ENCODE assay signal across 15 cellular contexts in genomic region chr7:139750459-139751095, GRCh38.
"Had no signal": no experiment of that assay in that cellular context is flagged by ENCODE, and none has a peak within 500 bp of the region (broad histone marks: within the 10 kb centered on the region; RNA-seq: fewer than 3 reads in every experiment).

No MANE protein-coding gene starts in this region.

- H3K36me3 ChIP-seq: ovary, thyroid gland had no signal

- H3K27me3 ChIP-seq: brain microvascular endothelial cell, foreskin keratinocyte, ovary, thyroid gland had no signal

- H3K27ac ChIP-seq: brain microvascular endothelial cell, foreskin keratinocyte, lower lobe of right lung, ovary, SK-N-MC, thyroid gland had no signal

- H3K27ac Mint-ChIP-seq: activated naive CD4-positive, alpha-beta T cell treated with anti-CD3 and anti-CD28 coated beads, Interleukin-2, amount 50 U/mL, for 24 hours; activated T-helper 2 cell treated with anti-CD3 and anti-CD28 coated beads, Interferon-gamma antibody, Interleukin-2, Interleukin-4, amounts not matched to agents 10 μg/mL and 5 μg/mL and 100 μg/mL, durations not matched to agents 14 hours and 24 hours and 36 hours had no signal

- H3K9me3 Mint-ChIP-seq: activated naive CD4-positive, alpha-beta T cell treated with anti-CD3 and anti-CD28 coated beads, Interleukin-2, amount 50 U/mL, for 24 hours; activated T-helper 2 cell treated with anti-CD3 and anti-CD28 coated beads, Interferon-gamma antibody, Interleukin-2, Interleukin-4, amounts not matched to agents 10 μg/mL and 5 μg/mL and 100 μg/mL, durations not matched to agents 14 hours and 24 hours and 36 hours; stimulated activated naive CD8-positive, alpha-beta T cell treated with anti-CD3 and anti-CD28 coated beads, Interleukin-15, amount 100 ng/mL, for 72 hours had no signal

- DNase-seq: brain microvascular endothelial cell; cortex of kidney; effector CD4-positive, alpha-beta T cell; foreskin keratinocyte; left cardiac atrium; lower lobe of right lung; ovary; stimulated activated CD4-positive, alpha-beta T cell treated with anti-CD3 and anti-CD28 coated beads, Interleukin-1b, Interleukin-23, amount 100 ng/mL, for 48 hours; stimulated activated naive CD8-positive, alpha-beta T cell treated with anti-CD3 and anti-CD28 coated beads, Interleukin-15, amount 100 ng/mL, for 72 hours; T-helper 9 cell; thyroid gland had no signal

- H3K4me1 ChIP-seq: foreskin keratinocyte had no signal

- H3K27me3 Mint-ChIP-seq: activated naive CD4-positive, alpha-beta T cell treated with anti-CD3 and anti-CD28 coated beads, Interleukin-2, amount 50 U/mL, for 24 hours; stimulated activated naive CD8-positive, alpha-beta T cell treated with anti-CD3 and anti-CD28 coated beads, Interleukin-15, amount 100 ng/mL, for 72 hours had no signal

- H3K4me3 ChIP-seq: lower lobe of right lung, ovary, SK-N-MC, thyroid gland had no signal

- ATAC-seq: activated CD4-positive, CD25-positive, alpha-beta regulatory T cell treated with anti-CD3 and anti-CD28 coated beads, Interleukin-2, amount 50 U/mL, for 24 hours; foreskin keratinocyte; lower lobe of right lung; stimulated activated naive CD8-positive, alpha-beta T cell treated with anti-CD3 and anti-CD28 coated beads, Interleukin-15, amount 100 ng/mL, for 72 hours had no signal

- H3K4me3 Mint-ChIP-seq: activated naive CD4-positive, alpha-beta T cell treated with anti-CD3 and anti-CD28 coated beads, Interleukin-2, amount 50 U/mL, for 24 hours; stimulated activated naive CD8-positive, alpha-beta T cell treated with anti-CD3 and anti-CD28 coated beads, Interleukin-15, amount 100 ng/mL, for 72 hours had no signal

- H3K9me3 ChIP-seq: lower lobe of right lung, ovary, thyroid gland had no signal
